In the genomic region with DNA sequence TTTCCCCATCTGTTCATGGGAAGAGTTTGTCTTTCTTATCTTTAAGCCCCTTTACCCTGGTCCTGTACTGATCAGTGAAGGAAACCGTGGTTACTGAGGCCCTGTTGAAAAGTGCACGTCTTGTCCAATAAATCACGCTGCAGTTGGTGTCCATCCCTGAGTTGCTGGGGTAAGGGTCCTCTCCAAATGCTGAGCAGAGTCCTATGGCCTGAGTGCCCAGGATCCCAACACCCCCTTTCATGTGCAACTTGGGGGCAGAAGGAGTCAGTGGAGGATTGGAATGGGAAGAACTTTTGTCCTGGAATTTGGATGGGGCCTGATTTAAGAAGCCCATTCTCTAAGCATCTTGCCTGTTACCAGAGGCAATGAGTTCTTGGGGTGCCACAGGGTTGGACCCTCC, we compare ENCODE assay signal across 1 cellular context.
TF ChIP-seq lines count a peak whose summit lies in the region.

No MANE protein-coding gene starts in this region.

TF ChIP-seq in HepG2, 621 proteins besides CTCF, POLR2A, EP300 and RAD21:
- TF ChIP-seq, protein P1, sequence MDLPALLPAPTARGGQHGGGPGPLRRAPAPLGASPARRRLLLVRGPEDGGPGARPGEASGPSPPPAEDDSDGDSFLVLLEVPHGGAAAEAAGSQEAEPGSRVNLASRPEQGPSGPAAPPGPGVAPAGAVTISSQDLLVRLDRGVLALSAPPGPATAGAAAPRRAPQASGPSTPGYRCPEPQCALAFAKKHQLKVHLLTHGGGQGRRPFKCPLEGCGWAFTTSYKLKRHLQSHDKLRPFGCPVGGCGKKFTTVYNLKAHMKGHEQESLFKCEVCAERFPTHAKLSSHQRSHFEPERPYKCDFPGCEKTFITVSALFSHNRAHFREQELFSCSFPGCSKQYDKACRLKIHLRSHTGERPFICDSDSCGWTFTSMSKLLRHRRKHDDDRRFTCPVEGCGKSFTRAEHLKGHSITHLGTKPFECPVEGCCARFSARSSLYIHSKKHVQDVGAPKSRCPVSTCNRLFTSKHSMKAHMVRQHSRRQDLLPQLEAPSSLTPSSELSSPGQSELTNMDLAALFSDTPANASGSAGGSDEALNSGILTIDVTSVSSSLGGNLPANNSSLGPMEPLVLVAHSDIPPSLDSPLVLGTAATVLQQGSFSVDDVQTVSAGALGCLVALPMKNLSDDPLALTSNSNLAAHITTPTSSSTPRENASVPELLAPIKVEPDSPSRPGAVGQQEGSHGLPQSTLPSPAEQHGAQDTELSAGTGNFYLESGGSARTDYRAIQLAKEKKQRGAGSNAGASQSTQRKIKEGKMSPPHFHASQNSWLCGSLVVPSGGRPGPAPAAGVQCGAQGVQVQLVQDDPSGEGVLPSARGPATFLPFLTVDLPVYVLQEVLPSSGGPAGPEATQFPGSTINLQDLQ (CRISPR knock-in tag; IDR thresholded peaks at IDR 0.05): 0 out of 2 replicates have a peak, but pooled peaks have one; percentile 57
- no peak for TF ChIP-seq PCBP1 (IDR thresholded peaks at IDR 0.05; ENCODE audit: borderline replicate concordance, low read depth, low read length)
TF ChIP-seq in HepG2: peak in this region for 1.
